In the genomic region with DNA sequence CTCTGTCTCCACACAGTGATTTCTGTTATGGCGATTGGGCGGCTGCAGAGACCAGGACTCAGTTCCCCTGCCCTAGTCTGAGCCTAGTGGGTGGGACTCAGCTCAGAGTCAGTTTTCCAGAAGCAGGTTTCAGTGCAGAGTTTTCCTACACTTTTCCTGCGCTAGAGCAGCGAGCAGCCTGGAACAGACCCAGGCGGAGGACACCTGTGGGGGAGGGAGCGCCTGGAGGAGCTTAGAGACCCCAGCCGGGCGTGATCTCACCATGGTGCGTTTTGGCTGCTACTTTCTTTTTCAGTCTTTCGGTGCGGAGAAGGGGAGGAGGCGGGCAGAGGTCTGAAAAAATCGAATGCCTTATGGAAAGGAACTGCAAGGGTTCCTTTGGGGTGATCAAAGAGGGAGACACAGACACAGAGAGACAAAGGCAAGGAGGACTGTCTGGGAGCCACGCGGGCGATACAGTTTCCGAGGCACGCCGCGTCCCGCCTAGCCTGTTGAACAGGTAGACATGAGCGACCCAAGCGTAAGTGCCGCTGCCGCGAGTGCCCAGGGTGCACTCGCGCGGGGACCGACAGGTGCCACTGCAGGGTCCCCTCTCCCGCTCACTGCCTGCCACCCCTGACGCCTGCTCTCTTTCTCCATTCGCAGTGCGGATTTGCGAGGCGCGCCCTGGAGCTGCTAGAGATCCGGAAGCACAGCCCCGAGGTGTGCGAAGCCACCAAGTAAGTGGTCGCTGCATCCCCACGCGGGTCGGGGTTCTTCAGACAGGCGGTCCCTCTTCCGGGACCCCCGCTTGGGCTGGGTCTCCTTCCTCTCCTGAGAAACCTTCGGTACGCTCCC, we compare ENCODE assay signal across 8 cellular contexts. TPM values are rescaled to one million over a fixed set of nuclear protein-coding genes. Genes with fewer than 3 reads are reported as not detected.
DNase-seq lines count a peak whose midpoint lies in the region; ATAC-seq and TF ChIP-seq lines count a peak whose summit lies in the region.

A gene with protein sequence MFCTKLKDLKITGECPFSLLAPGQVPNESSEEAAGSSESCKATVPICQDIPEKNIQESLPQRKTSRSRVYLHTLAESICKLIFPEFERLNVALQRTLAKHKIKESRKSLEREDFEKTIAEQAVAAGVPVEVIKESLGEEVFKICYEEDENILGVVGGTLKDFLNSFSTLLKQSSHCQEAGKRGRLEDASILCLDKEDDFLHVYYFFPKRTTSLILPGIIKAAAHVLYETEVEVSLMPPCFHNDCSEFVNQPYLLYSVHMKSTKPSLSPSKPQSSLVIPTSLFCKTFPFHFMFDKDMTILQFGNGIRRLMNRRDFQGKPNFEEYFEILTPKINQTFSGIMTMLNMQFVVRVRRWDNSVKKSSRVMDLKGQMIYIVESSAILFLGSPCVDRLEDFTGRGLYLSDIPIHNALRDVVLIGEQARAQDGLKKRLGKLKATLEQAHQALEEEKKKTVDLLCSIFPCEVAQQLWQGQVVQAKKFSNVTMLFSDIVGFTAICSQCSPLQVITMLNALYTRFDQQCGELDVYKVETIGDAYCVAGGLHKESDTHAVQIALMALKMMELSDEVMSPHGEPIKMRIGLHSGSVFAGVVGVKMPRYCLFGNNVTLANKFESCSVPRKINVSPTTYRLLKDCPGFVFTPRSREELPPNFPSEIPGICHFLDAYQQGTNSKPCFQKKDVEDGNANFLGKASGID (plus strand): TSS at position 148 of the 837 bp plus-strand sequence. CDS start 30,020 bp downstream, outside the sequence.

- H3K27me3 ChIP-seq in muscle layer of colon (ENCODE audit: control insufficient read depth in 1 of 2, insufficient read depth in 2 of 2, low read length in 2 of 2) (no peaks in the 10 kb centered on the region), transverse colon (peaks cover 34% of the 10 kb centered on the region)

- H3K27ac ChIP-seq in muscle layer of colon (ENCODE audit: low read depth, low read length) = peak within 1 kb of the TSS; percentile 88
- H3K27ac ChIP-seq in transverse colon = peak within 1 kb of the TSS; percentile 83 to 94 (median 86)

- no peaks in the 10 kb centered on the region for H3K9me3 ChIP-seq in muscle layer of colon (ENCODE audit: low read length)
- no peaks in the 10 kb centered on the region for H3K9me3 ChIP-seq in transverse colon

- H3K4me1 ChIP-seq in muscle layer of colon (ENCODE audit: insufficient read depth, low read length) = peaks cover 29% of the 10 kb centered on the region
- peaks cover 0 to 5% (median 3%) of the 10 kb centered on the region in 4 donors for H3K4me1 ChIP-seq in transverse colon

- H3K36me3 ChIP-seq in muscle layer of colon (ENCODE audit: insufficient read depth, low read length) (no peaks in the 10 kb centered on the region), transverse colon (no peaks in the 10 kb centered on the region)

- DNase-seq in COR-L47 (lab: John Stamatoyannopoulos, UW) (peak; percentile 75), fibroblast of gingiva (ENCODE audit: low read depth) (peak; percentile 11), transverse colon (peak; percentile 16)
- peak; percentile 62 for DNase-seq in activated CD8-positive, alpha-beta memory T cell treated with anti-CD3 and anti-CD28 coated beads for 24 hours

- TF ChIP-seq POLR2A in transverse colon (IDR thresholded peaks at IDR 0.05) = no peak

- no peak for TF ChIP-seq CTCF in transverse colon (IDR thresholded peaks at IDR 0.05)

- peak within 1 kb of the TSS; percentile 46 to 78 for H3K4me3 ChIP-seq in muscle layer of colon (ENCODE audit: low read depth in 1 of 2, low read length in 2 of 2)
- H3K4me3 ChIP-seq in transverse colon = peak within 1 kb of the TSS; percentile 46 to 66 (median 52)

- ATAC-seq in GM19395 (IDR thresholded peaks at IDR 0.05; ENCODE audit: unreplicated experiment) (peak; percentile 69), HG03558 (IDR thresholded peaks at IDR 0.05; ENCODE audit: extremely low read depth, unreplicated experiment) (peak; percentile 34), HG03469 (IDR thresholded peaks at IDR 0.05; ENCODE audit: unreplicated experiment) (no peak)

- WGBS in transverse colon (ENCODE audit: low coverage in 1 of 2), 2 donors = 3% methylated on average over 47 of the region's 49 CpGs; no CpG with 5 or more reads in 1 of the 2 donors

- in situ Hi-C loops in transverse colon (cut with MboI; ENCODE audit: low pct_ligation_motif_present in 1 of 4, low pct_unique_long_range_greater_than_20kb in 1 of 4, low sequenced_read_pairs in 3 of 4) = loop anchor here in 1 of 4 donors (10.0 kb wide), 1 partner anchor 142 kb away; no protein-coding TSS in a partner anchor

- H3K9ac ChIP-seq in muscle layer of colon (ENCODE audit: low read length) = peak within 1 kb of the TSS; percentile 93

- no peak for TF ChIP-seq EP300 in transverse colon (IDR thresholded peaks at IDR 0.05; ENCODE audit: low read depth)

- intact Hi-C loops in transverse colon (cut with DNase I; ENCODE audit: low total_unique reads) = loop anchor here (5.0 to 10.0 kb wide), 3 partner anchors 142 to 285 kb away; a partner anchor contains a TSS

RNA-seq across cellular contexts. Expression of the gene that starts here (rescaled TPM):
- total RNA-seq in transverse colon = 10 to 100 TPM; 29.4 to 45.6 (median 32.7) TPM

Comparison
In these comparisons a context has a peak if more than half of its experiments do, and no peak if none do; other contexts are left out.
1. DNase-seq: peak in every context shown above with its lines; median percentile 75 in COR-L47; 62 in activated CD8-positive, alpha-beta memory T cell treated with anti-CD3 and anti-CD28 coated beads for 24 hours; 16 in transverse colon; 11 in fibroblast of gingiva.